7 cellular contexts compared by ENCODE assay signal in the genomic region with DNA sequence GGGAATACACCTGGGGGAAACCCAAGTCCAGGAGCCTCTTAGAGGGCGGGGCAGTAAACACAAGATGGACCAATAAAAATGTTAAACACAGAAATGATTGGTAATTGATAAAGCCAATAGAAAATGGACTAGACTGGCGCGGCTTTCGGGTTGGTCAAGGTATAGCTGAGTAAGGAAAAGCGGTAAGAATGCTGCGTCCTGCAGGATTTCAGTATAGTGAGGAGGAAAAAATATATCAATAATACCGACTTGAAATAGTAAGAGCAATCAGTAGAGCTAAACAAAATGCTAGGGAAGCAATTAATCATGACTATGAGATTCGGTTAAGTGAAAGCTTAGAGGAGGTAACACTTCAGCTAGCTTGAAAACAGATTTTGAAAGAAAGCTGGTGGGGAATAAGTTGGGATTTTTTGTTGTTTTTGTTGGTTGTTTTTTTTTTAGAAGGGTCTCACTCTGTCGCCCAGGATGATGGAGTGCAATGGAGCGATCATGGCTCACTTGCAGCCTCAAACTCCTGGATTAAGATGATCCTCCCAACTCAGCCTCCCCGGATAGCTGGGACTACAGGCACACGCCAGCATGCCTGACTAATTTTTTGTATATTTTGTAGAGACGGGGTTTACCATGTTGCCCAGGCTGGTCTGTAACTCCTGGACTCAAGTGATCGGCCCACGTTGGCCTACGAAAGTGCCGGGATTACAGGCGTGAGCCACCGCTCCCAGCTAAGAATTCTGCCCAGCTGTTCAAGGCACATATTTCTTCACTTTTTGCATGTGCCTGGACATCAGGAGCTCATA. TPM values are rescaled to one million over a fixed set of nuclear protein-coding genes. Genes with fewer than 3 reads are reported as not detected.
DNase-seq lines count a peak whose midpoint lies in the region; ATAC-seq, FAIRE-seq and TF ChIP-seq lines count a peak whose summit lies in the region.

No MANE protein-coding gene starts in this region.

- no peak for ATAC-seq in HCT116
- ATAC-seq in HepG2: no peak
- no peak for ATAC-seq in thoracic aorta (ENCODE audit: insufficient number of reproducible peaks, low FRiP score, low read depth)
- no peak for ATAC-seq in GM19324 (IDR thresholded peaks at IDR 0.05; ENCODE audit: low FRiP score, unreplicated experiment)
- ATAC-seq in GM19035 (IDR thresholded peaks at IDR 0.05; ENCODE audit: unreplicated experiment): no peak
- ATAC-seq in HG03025 (IDR thresholded peaks at IDR 0.05; ENCODE audit: low FRiP score, unreplicated experiment): no peak

- no peak for TF ChIP-seq RAD21 in HCT116 (IDR thresholded peaks at IDR 0.05; ENCODE audit: low read depth)
- TF ChIP-seq RAD21 in HepG2 (CRISPR knock-in tag; IDR thresholded peaks at IDR 0.05): no peak

- no peaks in the 10 kb centered on the region for H4K20me1 ChIP-seq in HCT116 (ENCODE audit: insufficient read depth)
- H4K20me1 ChIP-seq in astrocyte (ENCODE audit: insufficient read depth, low read length): no peaks in the 10 kb centered on the region
- H4K20me1 ChIP-seq in HepG2 (ENCODE audit: insufficient read depth, low read length): no peaks in the 10 kb centered on the region

- H3K36me3 Mint-ChIP-seq in astrocyte (ENCODE audit: low read depth, unreplicated experiment): peaks cover 1% of the 10 kb centered on the region

- H2AFZ ChIP-seq in HCT116 (ENCODE audit: low read depth, low read length, poor library complexity, severe bottlenecking) (no peak overlapping the region), astrocyte (ENCODE audit: low read depth, low read length) (peak overlapping the region; percentile 8), HepG2 (ENCODE audit: low read length) (no peak overlapping the region)

- no peak overlapping the region for H3K27ac Mint-ChIP-seq in astrocyte (ENCODE audit: unreplicated experiment)

- FAIRE-seq in astrocyte (lab: Jason Lieb, UNC): no peak
- FAIRE-seq in HepG2 (lab: Jason Lieb, UNC): no peak

- TF ChIP-seq POLR2A in HCT116 (IDR thresholded peaks at IDR 0.05; ENCODE audit: borderline replicate concordance, extremely low read depth, insufficient read depth, insufficient read length) (no peak), HepG2 (IDR thresholded peaks at IDR 0.05; ENCODE audit: insufficient read depth in 1 of 2, low read depth in 2 of 2, low read length in 2 of 2) (no peak)

- no peak for TF ChIP-seq EP300 in HepG2 (IDR thresholded peaks at IDR 0.05; ENCODE audit: low read depth in 2 of 2, low read length in 2 of 2)
- no peak for TF ChIP-seq EP300 in HepG2 (CRISPR knock-in tag; IDR thresholded peaks at IDR 0.05; ENCODE audit: borderline replicate concordance)

- H3K27me3 ChIP-seq in HCT116 (ENCODE audit: insufficient read depth, low read length): no peaks in the 10 kb centered on the region
- peaks cover 5% of the 10 kb centered on the region for H3K27me3 ChIP-seq in astrocyte (ENCODE audit: insufficient read depth, low read length)
- H3K27me3 ChIP-seq in HepG2 (ENCODE audit: control insufficient read depth in 1 of 2, insufficient read depth in 2 of 2, low read length in 2 of 2): no peaks in the 10 kb centered on the region; a peak in 1 of 5 replicates
- no peaks in the 10 kb centered on the region for H3K27me3 ChIP-seq in thoracic aorta (replicated peaks; ENCODE audit: insufficient read depth)

- no peaks in the 10 kb centered on the region for H3K9me2 ChIP-seq in HCT116 (ENCODE audit: insufficient read depth)

- H3K4me1 Mint-ChIP-seq in astrocyte (ENCODE audit: low read depth, unreplicated experiment): peaks cover 2% of the 10 kb centered on the region

- H3K79me2 ChIP-seq in HCT116 (ENCODE audit: insufficient read depth, low read length) (no peaks in the 10 kb centered on the region), astrocyte (ENCODE audit: insufficient read depth, low read length) (no peaks in the 10 kb centered on the region), HepG2 (ENCODE audit: insufficient read depth, low read length) (peaks cover 2% of the 10 kb centered on the region)

- no peak for DNase-seq in HCT116 (ENCODE audit: low read depth, low spot score)
- no peak for DNase-seq in astrocyte (ENCODE audit: low read depth)
- DNase-seq in HepG2 (ENCODE audit: low spot score): no peak
- DNase-seq in thoracic aorta (ENCODE audit: low spot score): no peak

- H3K4me3 Mint-ChIP-seq in astrocyte (ENCODE audit: unreplicated experiment): no peak overlapping the region

- WGBS in HepG2 (ENCODE audit: low lambda C conversion rate): 63% methylated on average over 19 of the region's 19 CpGs

- H3K9me3 Mint-ChIP-seq in astrocyte (ENCODE audit: unreplicated experiment): no peaks in the 10 kb centered on the region

- H3K4me3 ChIP-seq in HCT116 (replicated peaks in 1 of 2; ENCODE audit: low read depth in 1 of 2, low read length in 2 of 2) (peak overlapping the region; percentile 35 to 40), astrocyte (ENCODE audit: insufficient read depth, low read depth, low read length) (peak overlapping the region; percentile 76), HepG2 (replicated peaks in 1 of 3; ENCODE audit: insufficient read depth in 1 of 3, low read depth in 2 of 3, low read length in 3 of 3) (peak overlapping the region; percentile 32 to 47 (median 43); a peak in 4 of 6 replicates), thoracic aorta (peak overlapping the region; percentile 84)

- peaks cover 12 to 18% of the 10 kb centered on the region in 2 experiments for H3K4me1 ChIP-seq in HCT116 (ENCODE audit: control insufficient read depth in 1 of 2, insufficient read depth in 2 of 2, low read length in 2 of 2)
- H3K4me1 ChIP-seq in astrocyte (ENCODE audit: insufficient read depth, low read length): peaks cover 7% of the 10 kb centered on the region
- peaks cover 29% of the 10 kb centered on the region for H3K4me1 ChIP-seq in HepG2 (ENCODE audit: insufficient read depth, low read length)
- H3K4me1 ChIP-seq in thoracic aorta (ENCODE audit: control insufficient read depth in 1 of 2, low read depth in 2 of 2): peaks cover 5 to 10% of the 10 kb centered on the region in 2 donors

- RAD21 ChIA-PET in HCT116 (lab: Charles Lee; ENCODE audit: low non-redundant PET in 1 of 2, low total read pairs in 2 of 2, uncharacterized antibody in 2 of 2, unreplicated experiment in 2 of 2): interaction anchor here (0.5 to 2.6 kb wide), 6 partner anchors 8 to 597 kb away, joined by 3 to 9 read pairs (median 4); partner anchors contain the start of genes CCDC163 (in 1 of the 2) and MMACHC (in 1 of the 2)

- CTCF ChIA-PET in HCT116 (lab: Charles Lee): interaction anchor here (0.6 to 4.9 kb wide), 10 partner anchors 8 to 697 kb away, joined by 3 to 58 read pairs (median 8); partner anchors contain the start of genes CCDC163, HECTD3, MMACHC and MUTYH
- CTCF ChIA-PET in HepG2 (lab: Yijun Ruan, JAX; ENCODE audit: low intra/inter-chr PET ratio, low total read pairs): interaction anchor here (0.6 to 3.6 kb wide), 2 partner anchors 17 to 131 kb away, joined by 3 to 32 read pairs; no protein-coding TSS in a partner anchor

- BruUV-seq in HCT116 (replicated peaks; lab: Mats Ljungman, UMichigan): no TSS peak
- BruUV-seq in HepG2 (replicated peaks; lab: Mats Ljungman, UMichigan): no TSS peak

- POLR2A ChIA-PET in HCT116 (lab: Charles Lee): interaction anchor here (0.5 to 3.0 kb wide), 11 partner anchors 8 to 770 kb away, joined by 3 to 13 read pairs (median 4); partner anchors contain the start of genes CCDC163, HECTD3, MMACHC and MUTYH
- POLR2A ChIA-PET in HepG2 (lab: Yijun Ruan, JAX): interaction anchor here (0.8 to 5.3 kb wide), 21 partner anchors 9 to 770 kb away, joined by 3 to 51 read pairs (median 6); partner anchors contain the start of genes AKR1A1, CCDC163, HECTD3 and MMACHC

- in situ Hi-C loops in HepG2 (cut with HindIII; ENCODE audit: extremely low pct_ligation_motif_present, low pct_unique_long_range_greater_than_20kb): loop anchor here (5.0 kb wide), 3 partner anchors 134 to 479 kb away; partner anchors contain the start of genes HECTD3 and UROD

- H3K9me3 ChIP-seq in HCT116 (ENCODE audit: control insufficient read depth in 1 of 2, insufficient read depth in 1 of 2, low read depth in 1 of 2, low read length in 2 of 2) (no peaks in the 10 kb centered on the region), astrocyte (ENCODE audit: insufficient read depth, low read depth, low read length) (no peaks in the 10 kb centered on the region), HepG2 (ENCODE audit: low read length) (no peaks in the 10 kb centered on the region), thoracic aorta (no peaks in the 10 kb centered on the region)

- H3K36me3 ChIP-seq in HCT116 (ENCODE audit: control insufficient read depth in 1 of 2, insufficient read depth in 2 of 2, low read length in 2 of 2) (no peaks in the 10 kb centered on the region), astrocyte (ENCODE audit: insufficient read depth, low read length) (no peaks in the 10 kb centered on the region), HepG2 (replicated peaks in 1 of 2; ENCODE audit: control insufficient read depth in 1 of 2, insufficient read depth in 2 of 2, low read length in 2 of 2) (peaks cover 0 to 8% of the 10 kb centered on the region in 2 experiments; a peak in 1 of 5 replicates), thoracic aorta (no peaks in the 10 kb centered on the region)

- TF ChIP-seq CTCF in HCT116 (IDR thresholded peaks at IDR 0.05 in 2 of 3, conservative IDR thresholded peaks at IDR 0.05 in 1 of 3; ENCODE audit: borderline replicate concordance in 1 of 3, insufficient read depth in 1 of 3, low read depth in 2 of 3, low read length in 2 of 3): no peak
- TF ChIP-seq CTCF in astrocyte (IDR thresholded peaks at IDR 0.05; ENCODE audit: insufficient read depth, low read depth, low read length): no peak
- no peak for TF ChIP-seq CTCF in HepG2 (CRISPR knock-in tag; IDR thresholded peaks at IDR 0.05)
- no peak for TF ChIP-seq CTCF in thoracic aorta (IDR thresholded peaks at IDR 0.05)

- H3K4me2 ChIP-seq in HCT116 (ENCODE audit: low read length) (peak overlapping the region; percentile 92), astrocyte (ENCODE audit: low read length) (peak overlapping the region; percentile 98), HepG2 (ENCODE audit: low read depth, low read length) (peak overlapping the region; percentile 64)

- intact Hi-C loops in HCT116 (cut with micrococcal nuclease): loop anchor here (5.0 kb wide), 2 partner anchors 699 to 759 kb away; partner anchors contain the start of gene RNU5D-1
- intact Hi-C loops in HepG2 (cut with micrococcal nuclease; ENCODE audit: unreplicated experiment): loop anchor here (1.0 to 5.0 kb wide), 4 partner anchors 9 to 654 kb away; partner anchors contain the start of genes CCDC163, MMACHC, MUTYH and TOE1

- peak overlapping the region; percentile 42 for H3K9ac ChIP-seq in HCT116 (ENCODE audit: low read length)
- no peak overlapping the region for H3K9ac ChIP-seq in astrocyte (ENCODE audit: low read length)
- no peak overlapping the region for H3K9ac ChIP-seq in HepG2 (ENCODE audit: insufficient read depth, low read depth, low read length)

- no peak overlapping the region for H3K27ac ChIP-seq in HCT116 (ENCODE audit: low read depth, low read length)
- no peak overlapping the region for H3K27ac ChIP-seq in astrocyte (ENCODE audit: low read depth, low read length)
- H3K27ac ChIP-seq in HepG2 (ENCODE audit: extremely low read length, insufficient read depth, low read length): peak overlapping the region; percentile 54
- peak overlapping the region; percentile 6 to 28 for H3K27ac ChIP-seq in thoracic aorta

- peaks cover 4% of the 10 kb centered on the region for H3K27me3 Mint-ChIP-seq in astrocyte (ENCODE audit: low read depth, unreplicated experiment)

RNA-seq across cellular contexts. Expression of gene TESK2, which starts 0.7 kb away (rescaled TPM):
- total RNA-seq in HCT116 (2021; ENCODE audit: unreplicated experiment) (5.0 TPM), astrocyte (1.7 and 2.0 TPM in 2 replicates), HepG2 (2016; rRNA removed; fragmentation: Illumina TruSeq; extraction: Trizol) (5.5 and 6.9 TPM in 2 replicates), thoracic aorta (1 to 10 TPM; 3.5 to 7.6 TPM)
- 4.7 and 5.8 TPM in 2 replicates for polyA plus RNA-seq in HCT116 (2012)
- 2.9 and 3.4 TPM in 2 replicates for total RNA-seq in HepG2 (2016; cell fraction: cytosol; rRNA removed; fragmentation: Illumina TruSeq; extraction: Trizol; ENCODE audit: low read depth)
- total RNA-seq in HepG2 (2016; cell fraction: insoluble cytoplasmic fraction; rRNA removed; fragmentation: Illumina TruSeq; extraction: Trizol): 5.6 and 6.8 TPM in 2 replicates
- total RNA-seq in HepG2 (2016; cell fraction: membrane; rRNA removed; fragmentation: Illumina TruSeq; extraction: Trizol): 8.7 and 9.4 TPM in 2 replicates
- total RNA-seq in HepG2 (2016; cell fraction: nucleus; rRNA removed; fragmentation: Illumina TruSeq; extraction: Trizol): 6.2 and 6.8 TPM in 2 replicates
- 8.8 and 9.6 TPM in 2 replicates for polyA plus RNA-seq in HepG2 (2011; rRNA removed)
- 9.0 and 9.1 TPM in 2 replicates for polyA plus RNA-seq in HepG2 (2011; cell fraction: cytosol; rRNA removed)
- 10.2 TPM in 2 replicates for polyA plus RNA-seq in HepG2 (2011; cell fraction: nucleus; rRNA removed)
- polyA plus RNA-seq in HepG2 (2012): 6.1 and 8.0 TPM in 2 replicates
- 2.3 and 2.9 TPM in 2 replicates for polyA plus RNA-seq in HepG2 (2016; cell fraction: cytosol; fragmentation: Illumina TruSeq; extraction: Trizol; ENCODE audit: low read depth)
- 5.0 and 6.3 TPM in 2 replicates for polyA plus RNA-seq in HepG2 (2016; cell fraction: insoluble cytoplasmic fraction; fragmentation: Illumina TruSeq; extraction: Trizol; ENCODE audit: low read depth)
- polyA plus RNA-seq in HepG2 (2016; cell fraction: membrane; fragmentation: Illumina TruSeq; extraction: Trizol; ENCODE audit: low read depth): 6.6 and 6.8 TPM in 2 replicates
- 8.1 and 8.7 TPM in 2 replicates for polyA plus RNA-seq in HepG2 (2016; cell fraction: nucleus; fragmentation: Illumina TruSeq; extraction: Trizol; ENCODE audit: insufficient read depth, low read depth)
- 4.1 and 11.9 TPM in 2 replicates for polyA minus RNA-seq in HepG2 (2011; rRNA and poly(A)+ RNA removed; ENCODE audit: low replicate concordance)
- polyA minus RNA-seq in HepG2 (2011; cell fraction: cytosol; rRNA and poly(A)+ RNA removed): 4.9 and 5.6 TPM in 2 replicates
- 7.0 and 7.3 TPM in 2 replicates for polyA minus RNA-seq in HepG2 (2011; cell fraction: nucleus; rRNA and poly(A)+ RNA removed)

RNA-seq across cellular contexts. Expression of gene CCDC163, which starts 8.2 kb away (rescaled TPM):
- total RNA-seq in HCT116 (2021; ENCODE audit: unreplicated experiment) (3.1 TPM), astrocyte (3.0 and 3.5 TPM in 2 replicates), HepG2 (2016; rRNA removed; fragmentation: Illumina TruSeq; extraction: Trizol) (4.4 and 5.2 TPM in 2 replicates), thoracic aorta (1 to 10 TPM; 1.3 to 1.9 TPM)
- 4.8 and 5.3 TPM in 2 replicates for polyA plus RNA-seq in HCT116 (2012)
- 1.7 and 2.0 TPM in 2 replicates for total RNA-seq in HepG2 (2016; cell fraction: cytosol; rRNA removed; fragmentation: Illumina TruSeq; extraction: Trizol; ENCODE audit: low read depth)
- 3.6 and 5.0 TPM in 2 replicates for total RNA-seq in HepG2 (2016; cell fraction: insoluble cytoplasmic fraction; rRNA removed; fragmentation: Illumina TruSeq; extraction: Trizol)
- 4.4 and 4.6 TPM in 2 replicates for total RNA-seq in HepG2 (2016; cell fraction: membrane; rRNA removed; fragmentation: Illumina TruSeq; extraction: Trizol)
- 3.7 and 7.2 TPM in 2 replicates for total RNA-seq in HepG2 (2016; cell fraction: nucleus; rRNA removed; fragmentation: Illumina TruSeq; extraction: Trizol)
- 8.3 and 8.4 TPM in 2 replicates for polyA plus RNA-seq in HepG2 (2011; rRNA removed)
- 7.4 and 7.9 TPM in 2 replicates for polyA plus RNA-seq in HepG2 (2011; cell fraction: cytosol; rRNA removed)
- 9.2 and 10.0 TPM in 2 replicates for polyA plus RNA-seq in HepG2 (2011; cell fraction: nucleus; rRNA removed)
- 3.7 and 3.9 TPM in 2 replicates for polyA plus RNA-seq in HepG2 (2012)
- 1.1 and 2.1 TPM in 2 replicates for polyA plus RNA-seq in HepG2 (2016; cell fraction: cytosol; fragmentation: Illumina TruSeq; extraction: Trizol; ENCODE audit: low read depth)
- 4.7 and 5.7 TPM in 2 replicates for polyA plus RNA-seq in HepG2 (2016; cell fraction: insoluble cytoplasmic fraction; fragmentation: Illumina TruSeq; extraction: Trizol; ENCODE audit: low read depth)
- polyA plus RNA-seq in HepG2 (2016; cell fraction: membrane; fragmentation: Illumina TruSeq; extraction: Trizol; ENCODE audit: low read depth): 3.4 and 4.3 TPM in 2 replicates
- 12.7 and 14.5 TPM in 2 replicates for polyA plus RNA-seq in HepG2 (2016; cell fraction: nucleus; fragmentation: Illumina TruSeq; extraction: Trizol; ENCODE audit: insufficient read depth, low read depth)
- 8.9 and 15.8 TPM in 2 replicates for polyA minus RNA-seq in HepG2 (2011; rRNA and poly(A)+ RNA removed; ENCODE audit: low replicate concordance)
- 2.3 and 3.3 TPM in 2 replicates for polyA minus RNA-seq in HepG2 (2011; cell fraction: cytosol; rRNA and poly(A)+ RNA removed)
- 5.3 and 5.6 TPM in 2 replicates for polyA minus RNA-seq in HepG2 (2011; cell fraction: nucleus; rRNA and poly(A)+ RNA removed)

RNA-seq across cellular contexts. Expression of gene MMACHC, which starts 8.4 kb away (rescaled TPM):
- total RNA-seq in HCT116 (2021; ENCODE audit: unreplicated experiment) (16.2 TPM), astrocyte (5.4 and 6.2 TPM in 2 replicates), HepG2 (2016; rRNA removed; fragmentation: Illumina TruSeq; extraction: Trizol) (10.3 and 13.4 TPM in 2 replicates), thoracic aorta (1 to 10 TPM; 1.4 to 1.5 TPM)
- polyA plus RNA-seq in HCT116 (2012): 6.4 and 8.8 TPM in 2 replicates
- 1.7 and 1.8 TPM in 2 replicates for total RNA-seq in HepG2 (2016; cell fraction: cytosol; rRNA removed; fragmentation: Illumina TruSeq; extraction: Trizol; ENCODE audit: low read depth)
- 9.5 and 12.8 TPM in 2 replicates for total RNA-seq in HepG2 (2016; cell fraction: insoluble cytoplasmic fraction; rRNA removed; fragmentation: Illumina TruSeq; extraction: Trizol)
- 6.3 and 6.7 TPM in 2 replicates for total RNA-seq in HepG2 (2016; cell fraction: membrane; rRNA removed; fragmentation: Illumina TruSeq; extraction: Trizol)
- total RNA-seq in HepG2 (2016; cell fraction: nucleus; rRNA removed; fragmentation: Illumina TruSeq; extraction: Trizol): 4.7 and 6.2 TPM in 2 replicates
- 11.6 and 12.9 TPM in 2 replicates for polyA plus RNA-seq in HepG2 (2011; rRNA removed)
- polyA plus RNA-seq in HepG2 (2011; cell fraction: cytosol; rRNA removed): 10.0 and 13.8 TPM in 2 replicates
- polyA plus RNA-seq in HepG2 (2011; cell fraction: nucleus; rRNA removed): 6.5 and 7.9 TPM in 2 replicates
- 5.7 and 8.2 TPM in 2 replicates for polyA plus RNA-seq in HepG2 (2012)
- polyA plus RNA-seq in HepG2 (2016; cell fraction: cytosol; fragmentation: Illumina TruSeq; extraction: Trizol; ENCODE audit: low read depth): 2.7 and 4.1 TPM in 2 replicates
- 16.0 and 18.0 TPM in 2 replicates for polyA plus RNA-seq in HepG2 (2016; cell fraction: insoluble cytoplasmic fraction; fragmentation: Illumina TruSeq; extraction: Trizol; ENCODE audit: low read depth)
- 9.0 and 9.8 TPM in 2 replicates for polyA plus RNA-seq in HepG2 (2016; cell fraction: membrane; fragmentation: Illumina TruSeq; extraction: Trizol; ENCODE audit: low read depth)
- polyA plus RNA-seq in HepG2 (2016; cell fraction: nucleus; fragmentation: Illumina TruSeq; extraction: Trizol; ENCODE audit: insufficient read depth, low read depth): 7.7 and 8.8 TPM in 2 replicates
- 44.1 and 56.1 TPM in 2 replicates for polyA minus RNA-seq in HepG2 (2011; rRNA and poly(A)+ RNA removed; ENCODE audit: low replicate concordance)
- polyA minus RNA-seq in HepG2 (2011; cell fraction: cytosol; rRNA and poly(A)+ RNA removed): 11.0 and 11.6 TPM in 2 replicates
- polyA minus RNA-seq in HepG2 (2011; cell fraction: nucleus; rRNA and poly(A)+ RNA removed): 7.9 and 9.4 TPM in 2 replicates

RNA-seq across cellular contexts. Expression of gene PRDX1, which starts 30.0 kb away (rescaled TPM):
- 1,171 TPM for total RNA-seq in HCT116 (2021; ENCODE audit: unreplicated experiment)
- polyA plus RNA-seq in HCT116 (2012): 682 and 765 TPM in 2 replicates
- 861 and 986 TPM in 2 replicates for total RNA-seq in astrocyte
- 1,898 and 2,651 TPM in 2 replicates for total RNA-seq in HepG2 (2016; rRNA removed; fragmentation: Illumina TruSeq; extraction: Trizol)
- total RNA-seq in HepG2 (2016; cell fraction: cytosol; rRNA removed; fragmentation: Illumina TruSeq; extraction: Trizol; ENCODE audit: low read depth): 648 and 690 TPM in 2 replicates
- total RNA-seq in HepG2 (2016; cell fraction: insoluble cytoplasmic fraction; rRNA removed; fragmentation: Illumina TruSeq; extraction: Trizol): 1,942 and 2,764 TPM in 2 replicates
- 688 and 689 TPM in 2 replicates for total RNA-seq in HepG2 (2016; cell fraction: membrane; rRNA removed; fragmentation: Illumina TruSeq; extraction: Trizol)
- 599 and 644 TPM in 2 replicates for total RNA-seq in HepG2 (2016; cell fraction: nucleus; rRNA removed; fragmentation: Illumina TruSeq; extraction: Trizol)
- polyA plus RNA-seq in HepG2 (2011; rRNA removed): 550 and 761 TPM in 2 replicates
- 477 and 587 TPM in 2 replicates for polyA plus RNA-seq in HepG2 (2011; cell fraction: cytosol; rRNA removed)
- 93.4 and 123 TPM in 2 replicates for polyA plus RNA-seq in HepG2 (2011; cell fraction: nucleus; rRNA removed)
- 725 and 786 TPM in 2 replicates for polyA plus RNA-seq in HepG2 (2012)
- 598 and 600 TPM in 2 replicates for polyA plus RNA-seq in HepG2 (2016; cell fraction: cytosol; fragmentation: Illumina TruSeq; extraction: Trizol; ENCODE audit: low read depth)
- polyA plus RNA-seq in HepG2 (2016; cell fraction: insoluble cytoplasmic fraction; fragmentation: Illumina TruSeq; extraction: Trizol; ENCODE audit: low read depth): 2,458 and 2,666 TPM in 2 replicates
- polyA plus RNA-seq in HepG2 (2016; cell fraction: membrane; fragmentation: Illumina TruSeq; extraction: Trizol; ENCODE audit: low read depth): 496 and 500 TPM in 2 replicates
- 910 and 953 TPM in 2 replicates for polyA plus RNA-seq in HepG2 (2016; cell fraction: nucleus; fragmentation: Illumina TruSeq; extraction: Trizol; ENCODE audit: insufficient read depth, low read depth)
- polyA minus RNA-seq in HepG2 (2011; rRNA and poly(A)+ RNA removed; ENCODE audit: low replicate concordance): 219 and 566 TPM in 2 replicates
- 202 and 238 TPM in 2 replicates for polyA minus RNA-seq in HepG2 (2011; cell fraction: cytosol; rRNA and poly(A)+ RNA removed)
- polyA minus RNA-seq in HepG2 (2011; cell fraction: nucleus; rRNA and poly(A)+ RNA removed): 82.1 and 96.2 TPM in 2 replicates
- 100 to 1,000 TPM; 196 to 246 TPM for total RNA-seq in thoracic aorta

RNA-seq across cellular contexts. Expression of gene AKR1A1, which starts 59.0 kb away (rescaled TPM):
- total RNA-seq in HCT116 (2021; ENCODE audit: unreplicated experiment): 199 TPM
- 261 and 297 TPM in 2 replicates for polyA plus RNA-seq in HCT116 (2012)
- 118 and 129 TPM in 2 replicates for total RNA-seq in astrocyte
- total RNA-seq in HepG2 (2016; rRNA removed; fragmentation: Illumina TruSeq; extraction: Trizol): 217 and 233 TPM in 2 replicates
- 83.2 and 92.8 TPM in 2 replicates for total RNA-seq in HepG2 (2016; cell fraction: cytosol; rRNA removed; fragmentation: Illumina TruSeq; extraction: Trizol; ENCODE audit: low read depth)
- 217 and 238 TPM in 2 replicates for total RNA-seq in HepG2 (2016; cell fraction: insoluble cytoplasmic fraction; rRNA removed; fragmentation: Illumina TruSeq; extraction: Trizol)
- total RNA-seq in HepG2 (2016; cell fraction: membrane; rRNA removed; fragmentation: Illumina TruSeq; extraction: Trizol): 122 and 152 TPM in 2 replicates
- 126 and 130 TPM in 2 replicates for total RNA-seq in HepG2 (2016; cell fraction: nucleus; rRNA removed; fragmentation: Illumina TruSeq; extraction: Trizol)
- polyA plus RNA-seq in HepG2 (2011; rRNA removed): 181 and 188 TPM in 2 replicates
- 171 and 206 TPM in 2 replicates for polyA plus RNA-seq in HepG2 (2011; cell fraction: cytosol; rRNA removed)
- polyA plus RNA-seq in HepG2 (2011; cell fraction: nucleus; rRNA removed): 120 and 146 TPM in 2 replicates
- polyA plus RNA-seq in HepG2 (2012): 115 TPM in 2 replicates
- polyA plus RNA-seq in HepG2 (2016; cell fraction: cytosol; fragmentation: Illumina TruSeq; extraction: Trizol; ENCODE audit: low read depth): 68.5 and 93.5 TPM in 2 replicates
- polyA plus RNA-seq in HepG2 (2016; cell fraction: insoluble cytoplasmic fraction; fragmentation: Illumina TruSeq; extraction: Trizol; ENCODE audit: low read depth): 208 and 214 TPM in 2 replicates
- 89.6 and 126 TPM in 2 replicates for polyA plus RNA-seq in HepG2 (2016; cell fraction: membrane; fragmentation: Illumina TruSeq; extraction: Trizol; ENCODE audit: low read depth)
- polyA plus RNA-seq in HepG2 (2016; cell fraction: nucleus; fragmentation: Illumina TruSeq; extraction: Trizol; ENCODE audit: insufficient read depth, low read depth): 233 and 234 TPM in 2 replicates
- 185 and 208 TPM in 2 replicates for polyA minus RNA-seq in HepG2 (2011; rRNA and poly(A)+ RNA removed; ENCODE audit: low replicate concordance)
- polyA minus RNA-seq in HepG2 (2011; cell fraction: cytosol; rRNA and poly(A)+ RNA removed): 70.5 and 79.0 TPM in 2 replicates
- polyA minus RNA-seq in HepG2 (2011; cell fraction: nucleus; rRNA and poly(A)+ RNA removed): 93.6 and 111 TPM in 2 replicates
- 100 to 1,000 TPM in 1 of 2 donors, 10 to 100 TPM in 1; 35.3 to 130 TPM for total RNA-seq in thoracic aorta

Comparison
In these comparisons a context has a peak if more than half of its experiments do, and no peak if none do; other contexts are left out.
1. H3K27ac ChIP-seq: peak in HepG2 (single experiment) and thoracic aorta (2 of 2); none in HCT116 (single experiment) and astrocyte (single experiment).
2. Of the 20 proteins assayed by ChIP-seq in both HepG2 and HCT116: peak only in HepG2: none; only in HCT116: ELF1, MAX, SP1 and SRF; in both: none; in neither: 16.
3. Peak in every context shown above with its lines, with median percentiles within 50 percentile points of each other: H3K4me2 ChIP-seq and H3K4me3 ChIP-seq.